In genomic region chr22:38270091-38270972, GRCh38 we compare ENCODE assay signal across 1 cellular context.
TF ChIP-seq lines count a peak whose summit lies in the region.

No MANE protein-coding gene starts in this region.

TF ChIP-seq in HEK293, 187 proteins besides CTCF, POLR2A, EP300 and RAD21 (continued from another document):
- no peak for TF ChIP-seq ZNF114 (tag by site-specific recombination; IDR thresholded peaks at IDR 0.05)
